1 cellular context compared by ENCODE assay signal in genomic region chr6:95577317-95578105, GRCh38.
TF ChIP-seq lines count a peak whose summit lies in the region.

MANEA (plus strand) TSS chr6:95577535; CDS start chr6:95586440, 8,905 bp downstream.

TF ChIP-seq in HEK293, 187 proteins besides CTCF, POLR2A, EP300 and RAD21 (continued from another document and continues in another):
- no peak for TF ChIP-seq ZNF654 (tag by site-specific recombination; IDR thresholded peaks at IDR 0.05; ENCODE audit: low read depth)
- TF ChIP-seq ZNF561 (tag by site-specific recombination; IDR thresholded peaks at IDR 0.05; ENCODE audit: borderline replicate concordance): peak; percentile 53; the same call in 1 of the 2 replicates
- TF ChIP-seq ZNF624 (tag by site-specific recombination; IDR thresholded peaks at IDR 0.05): no peak
- no peak for TF ChIP-seq ZNF837 (tag by site-specific recombination; IDR thresholded peaks at IDR 0.05)
- no peak for TF ChIP-seq ZNF560 (tag by site-specific recombination; IDR thresholded peaks at IDR 0.05; ENCODE audit: borderline replicate concordance)
- TF ChIP-seq ZSCAN4 (tag by site-specific recombination; IDR thresholded peaks at IDR 0.05): no peak
- no peak for TF ChIP-seq GLI2 (tag by site-specific recombination; IDR thresholded peaks at IDR 0.05; ENCODE audit: borderline replicate concordance, low read depth)
- no peak for TF ChIP-seq ZNF600 (tag by site-specific recombination; IDR thresholded peaks at IDR 0.05)
- TF ChIP-seq ZBTB11 (tag by site-specific recombination; conservative IDR thresholded peaks at IDR 0.05; ENCODE audit: low read depth): no peak
- TF ChIP-seq ZNF391 (tag by site-specific recombination; IDR thresholded peaks at IDR 0.05; ENCODE audit: borderline replicate concordance, low read depth): no peak
- no peak for TF ChIP-seq ZNF248 (tag by site-specific recombination; IDR thresholded peaks at IDR 0.05)
- peak; percentile 87 for TF ChIP-seq ZBTB17 (tag by site-specific recombination; IDR thresholded peaks at IDR 0.05)
- no peak for TF ChIP-seq ZNF426 (tag by site-specific recombination; IDR thresholded peaks at IDR 0.05)
- TF ChIP-seq KLF7 (tag by site-specific recombination; IDR thresholded peaks at IDR 0.05; ENCODE audit: borderline replicate concordance): no peak
- TF ChIP-seq ZNF707 (tag by site-specific recombination; IDR thresholded peaks at IDR 0.05): no peak
- TF ChIP-seq ZBTB7A (tag by site-specific recombination; IDR thresholded peaks at IDR 0.05; ENCODE audit: low read depth): peak; percentile 63; the same call in 1 of the 2 replicates
- peak; percentile 97 for TF ChIP-seq ZNF335 (tag by site-specific recombination; conservative IDR thresholded peaks at IDR 0.05)
- no peak for TF ChIP-seq ZNF544 (tag by site-specific recombination; IDR thresholded peaks at IDR 0.05)
- no peak for TF ChIP-seq ZNF670 (tag by site-specific recombination; IDR thresholded peaks at IDR 0.05; ENCODE audit: low read depth)
- TF ChIP-seq ZBTB6 (tag by site-specific recombination; IDR thresholded peaks at IDR 0.05): peak; percentile 80
- TF ChIP-seq ZBTB49 (tag by site-specific recombination; IDR thresholded peaks at IDR 0.05; ENCODE audit: low read depth): no peak
- TF ChIP-seq PRDM10 (tag by site-specific recombination; IDR thresholded peaks at IDR 0.05): 0 out of 2 replicates have a peak, but pooled peaks have one; percentile 16
- TF ChIP-seq ZNF354C (tag by site-specific recombination; IDR thresholded peaks at IDR 0.05; ENCODE audit: borderline replicate concordance, low read depth): no peak
- TF ChIP-seq KLF16 (tag by site-specific recombination; IDR thresholded peaks at IDR 0.05): no peak
- no peak for TF ChIP-seq ZNF157 (tag by site-specific recombination; IDR thresholded peaks at IDR 0.05)
- no peak for TF ChIP-seq ZNF169 (tag by site-specific recombination; IDR thresholded peaks at IDR 0.05)
- TF ChIP-seq ZNF555 (tag by site-specific recombination; conservative IDR thresholded peaks at IDR 0.05): no peak
- no peak for TF ChIP-seq ZNF223 (tag by site-specific recombination; IDR thresholded peaks at IDR 0.05)
- no peak for TF ChIP-seq SP7 (tag by site-specific recombination; IDR thresholded peaks at IDR 0.05)
- TF ChIP-seq ZNF221 (tag by site-specific recombination; IDR thresholded peaks at IDR 0.05; ENCODE audit: borderline replicate concordance): no peak
- TF ChIP-seq ZNF701 (tag by site-specific recombination; IDR thresholded peaks at IDR 0.05): no peak
- TF ChIP-seq ZNF785 (tag by site-specific recombination; IDR thresholded peaks at IDR 0.05): no peak
- TF ChIP-seq HOXD13 (CRISPR knock-in tag; IDR thresholded peaks at IDR 0.05; ENCODE audit: borderline replicate concordance): peak; percentile 54; the same call in 1 of the 2 replicates
- no peak for TF ChIP-seq ZFP41 (tag by site-specific recombination; IDR thresholded peaks at IDR 0.05; ENCODE audit: borderline replicate concordance)
- TF ChIP-seq ZNF146 (tag by site-specific recombination; IDR thresholded peaks at IDR 0.05): no peak
- TF ChIP-seq ZNF529 (tag by site-specific recombination; IDR thresholded peaks at IDR 0.05; ENCODE audit: insufficient replicate concordance): no peak
- peak; percentile 15; the same call in 1 of the 2 replicates for TF ChIP-seq ZNF518A (tag by site-specific recombination; conservative IDR thresholded peaks at IDR 0.05; ENCODE audit: low read depth)
- TF ChIP-seq KLF1 (tag by site-specific recombination; IDR thresholded peaks at IDR 0.05): 0 out of 2 replicates have a peak, but pooled peaks have one; percentile 10
- TF ChIP-seq ZNF175 (tag by site-specific recombination; IDR thresholded peaks at IDR 0.05): no peak
- peak; percentile 36; the same call in 1 of the 2 replicates for TF ChIP-seq BCL11B (tag by site-specific recombination; IDR thresholded peaks at IDR 0.05; ENCODE audit: low read depth)
- no peak for TF ChIP-seq ZNF211 (tag by site-specific recombination; IDR thresholded peaks at IDR 0.05; ENCODE audit: low read depth)
- peak; percentile 55; the same call in 1 of the 2 replicates for TF ChIP-seq HIC1 (tag by site-specific recombination; IDR thresholded peaks at IDR 0.05)
- TF ChIP-seq ZBTB8A (tag by site-specific recombination; IDR thresholded peaks at IDR 0.05): peak; percentile 100
- no peak; the same call in 1 of the 2 replicates for TF ChIP-seq ZNF341 (tag by site-specific recombination; IDR thresholded peaks at IDR 0.05; ENCODE audit: low read depth)
- no peak for TF ChIP-seq ZNF184 (tag by site-specific recombination; IDR thresholded peaks at IDR 0.05)
- no peak for TF ChIP-seq ZFHX2 (tag by site-specific recombination; conservative IDR thresholded peaks at IDR 0.05)
- TF ChIP-seq SALL2 (tag by site-specific recombination; IDR thresholded peaks at IDR 0.05; ENCODE audit: borderline replicate concordance): no peak
